ENCODE assay signal across 8 cellular contexts in the genomic region with DNA sequence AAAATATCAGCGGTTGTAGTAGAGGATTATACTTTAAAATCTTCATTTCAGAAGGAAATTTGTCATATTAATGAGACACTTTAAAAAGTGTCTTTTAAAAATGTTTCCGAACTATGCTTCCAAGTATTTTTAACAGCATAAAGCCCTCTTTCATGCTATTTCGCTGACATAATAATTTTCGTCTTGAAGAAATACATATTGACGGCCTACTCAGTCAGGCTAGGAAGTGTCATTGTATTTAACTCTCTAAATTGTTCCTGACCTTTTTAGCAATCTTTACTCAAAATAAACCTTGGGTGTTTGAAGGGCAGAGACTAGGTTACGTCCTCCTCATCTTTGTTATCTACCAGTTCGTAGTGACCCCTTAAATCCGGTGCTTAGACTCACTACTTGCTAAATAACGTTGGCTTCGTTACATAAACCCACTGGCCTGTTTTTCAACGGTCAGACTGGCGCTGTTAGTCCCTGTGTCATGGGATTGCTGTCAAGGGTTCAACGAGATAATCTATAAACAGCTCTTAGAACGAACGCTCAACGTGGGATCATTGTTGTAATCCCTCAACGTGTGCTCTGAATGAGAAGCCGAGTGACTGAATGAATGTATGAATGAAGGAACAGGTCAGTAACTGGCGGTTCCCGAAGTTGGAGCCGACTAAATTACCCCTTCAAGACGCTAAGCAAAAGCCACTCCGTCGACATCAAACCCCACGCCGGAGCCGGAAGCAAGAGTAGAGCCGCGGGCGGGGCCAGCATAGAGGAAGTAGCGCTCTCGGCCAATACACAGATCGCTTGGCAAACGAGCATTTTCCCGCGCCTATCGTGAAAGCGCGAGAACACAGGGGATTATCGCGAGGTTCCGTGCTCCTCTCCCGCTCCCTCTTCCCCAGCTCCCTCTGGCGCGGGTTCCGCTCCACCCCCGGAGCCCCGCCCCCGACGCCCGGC. TPM values are rescaled to one million over a fixed set of nuclear protein-coding genes. Genes with fewer than 3 reads are reported as not detected.
DNase-seq lines count a peak whose midpoint lies in the region; ATAC-seq and TF ChIP-seq lines count a peak whose summit lies in the region.

No MANE protein-coding gene starts in this region.

- H3K27me3 ChIP-seq in prostate gland (replicated peaks; ENCODE audit: insufficient read depth): no peaks in the 10 kb centered on the region

- TF ChIP-seq CTCF in GM13976 (IDR thresholded peaks at IDR 0.05; ENCODE audit: borderline replicate concordance, control extremely low read depth, extremely low read depth, insufficient read depth, missing control alignments) (no peak), prostate gland (IDR thresholded peaks at IDR 0.05) (peak in 1 of 4 experiments; percentile 20)

- in situ Hi-C loops in GM13976 (cut with MboI; ENCODE audit: low sequenced_read_pairs, unreplicated experiment): no loop called here

- no peaks in the 10 kb centered on the region for H3K9me3 ChIP-seq in prostate gland

- ATAC-seq in HG02840 (IDR thresholded peaks at IDR 0.05; ENCODE audit: low FRiP score, unreplicated experiment): peak; percentile 96
- ATAC-seq in left ventricle myocardium superior: peak; percentile 96

- peak overlapping the region; percentile 92 to 94 for H3K27ac ChIP-seq in prostate gland
- peak overlapping the region; percentile 71 for H3K27ac ChIP-seq in urinary bladder (ENCODE audit: low read depth)

- H3K36me3 ChIP-seq in prostate gland: no peaks in the 10 kb centered on the region
- H3K36me3 ChIP-seq in urinary bladder (ENCODE audit: insufficient read depth): no peaks in the 10 kb centered on the region

- H3K4me3 ChIP-seq in prostate gland (peak overlapping the region; percentile 62 to 80), urinary bladder (ENCODE audit: low read depth, low read length) (peak overlapping the region; percentile 60)

- intact Hi-C loops in left ventricle myocardium superior (cut with micrococcal nuclease): no loop called here
- intact Hi-C loops in prostate gland (cut with DNase I): no loop called here

- peak; percentile 77 for TF ChIP-seq POLR2A in prostate gland (IDR thresholded peaks at IDR 0.05)

- H3K4me1 ChIP-seq in prostate gland (replicated peaks) (peaks cover 5% of the 10 kb centered on the region), urinary bladder (ENCODE audit: insufficient read depth) (peaks cover 1% of the 10 kb centered on the region)

- WGBS in prostate gland: 2% methylated on average over 51 of the region's 51 CpGs
- 2% methylated on average over 51 of the region's 51 CpGs for WGBS in urinary bladder

- peak; percentile 96 for DNase-seq in GM13976 (ENCODE audit: low spot score)
- peak; percentile 90 for DNase-seq in NCI-H1436 (lab: John Stamatoyannopoulos, UW)
- peak; percentile 98 for DNase-seq in SW480 (ENCODE audit: low spot score)
- DNase-seq in amniotic stem cell (lab: John Stamatoyannopoulos, UW): peak; percentile 96
- DNase-seq in left ventricle myocardium superior: peak; percentile 99
- peak; percentile 99 for DNase-seq in prostate gland (ENCODE audit: low spot score)

RNA-seq across cellular contexts. Expression of gene LRRC28, which starts 0.5 kb away (rescaled TPM):
- total RNA-seq in left ventricle myocardium superior: 24.4 TPM
- total RNA-seq in prostate gland: 10 to 100 TPM; 16.0 to 36.8 TPM
- 34.7 TPM for total RNA-seq in urinary bladder
- 14.3 TPM for polyA plus RNA-seq in urinary bladder

RNA-seq across cellular contexts. Expression of gene TTC23, which starts 1.4 kb away (rescaled TPM):
- total RNA-seq in left ventricle myocardium superior (10.1 TPM), prostate gland (10 to 100 TPM; 18.1 to 39.5 TPM), urinary bladder (57.0 TPM)
- 17.8 TPM for polyA plus RNA-seq in urinary bladder

Comparison
In these comparisons a context has a peak if more than half of its experiments do, and no peak if none do; other contexts are left out.
1. Peak in every context shown above with its lines: DNase-seq, ATAC-seq, H3K4me3 ChIP-seq and H3K27ac ChIP-seq.